In genomic region chr2:122652670-122653069, GRCh38 we compare ENCODE assay signal across 22 cellular contexts.
"Had no signal": no experiment of that assay in that cellular context is flagged by ENCODE, and none has a peak within 500 bp of the region (broad histone marks: within the 10 kb centered on the region; RNA-seq: fewer than 3 reads in every experiment).

No MANE protein-coding gene starts in this region.

- H3K4me3 ChIP-seq: adrenal gland, body of pancreas, cardiac muscle cell, coronary artery, left lung, smooth muscle cell, uterus had no signal

- DNase-seq: activated CD4-positive, alpha-beta T cell treated with anti-CD3 and anti-CD28 coated beads for 4 hours; activated CD4-positive, alpha-beta T cell treated with anti-CD3 and anti-CD28 coated beads, Interleukin-2, amount 50 U/mL, for 4 hours; activated naive CD4-positive, alpha-beta T cell; activated T-cell treated with anti-CD3 and anti-CD28 coated beads for 4 hours; activated T-cell treated with anti-CD3 and anti-CD28 coated beads, Interleukin-2, amount 50 U/mL, for 72 hours; adrenal gland; aorta; body of pancreas; kidney glomerular epithelial cell; left lung; nephron progenitor cell; stimulated activated CD4-positive, alpha-beta T cell treated with anti-CD3 and anti-CD28 coated beads, Interleukin-1b, Interleukin-23, amount 100 ng/mL, for 48 hours; stimulated activated CD4-positive, alpha-beta T cell treated with anti-CD3 and anti-CD28 coated beads, Interleukin-4, amount 100 ng/mL, for 4 hours; stimulated activated CD8-positive, alpha-beta memory T cell treated with anti-CD3 and anti-CD28 coated beads, Interleukin-4, amount 100 ng/mL, for 48 hours; stimulated activated naive CD8-positive, alpha-beta T cell treated with anti-CD3 and anti-CD28 coated beads, Interleukin-15, amount 100 ng/mL, for 72 hours; substantia nigra; T-helper 9 cell; uterus had no signal

- ATAC-seq: activated T-cell treated with anti-CD3 and anti-CD28 coated beads, Interleukin-2, amount 50 U/mL, for 72 hours; body of pancreas; left lung; stimulated activated memory B cell treated with anti-CD40 and anti-IgM and Interleukin-4, amounts not matched to agents 10 μg/mL and 1 μg/mL and 100 μg/mL, for 72 hours; stimulated activated naive CD8-positive, alpha-beta T cell treated with anti-CD3 and anti-CD28 coated beads, Interleukin-15, amount 100 ng/mL, for 72 hours had no signal
